In the genomic region with DNA sequence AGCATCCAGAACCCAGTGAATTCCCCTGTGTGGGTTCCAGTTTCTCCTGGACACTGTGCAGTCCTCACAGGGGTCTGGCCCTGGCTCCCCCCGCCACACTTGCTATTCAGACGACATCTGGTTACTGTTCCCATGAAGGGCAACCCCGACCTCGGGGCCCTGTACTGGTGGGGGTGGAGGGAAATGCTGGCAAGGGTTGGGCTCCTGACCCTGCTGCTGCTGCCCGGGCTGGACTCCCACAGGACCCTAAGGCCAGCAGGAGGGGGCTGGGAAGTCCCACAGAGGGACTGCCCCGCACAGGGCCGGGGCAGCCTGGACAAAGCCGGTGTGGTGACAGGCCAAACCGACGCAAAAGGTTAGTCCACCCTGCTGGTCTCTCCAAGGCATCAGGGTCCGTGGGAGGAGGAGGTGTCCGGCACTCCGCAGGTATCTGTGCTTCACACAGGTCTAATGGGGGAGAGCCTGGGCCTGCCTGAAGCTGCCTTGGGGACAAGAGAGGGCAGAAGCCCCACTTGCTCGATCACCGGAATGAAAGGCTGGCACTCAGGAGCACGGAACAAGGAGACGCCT, we compare ENCODE assay signal across 19 cellular contexts. TPM values are rescaled to one million over a fixed set of nuclear protein-coding genes. Genes with fewer than 3 reads are reported as not detected.
A peak's percentile ranks its signal among the peaks of the same experiment; 100 is the strongest.
DNase-seq lines count a peak whose midpoint lies in the region; ATAC-seq lines count a peak whose summit lies in the region.
"Had no signal": no experiment of that assay in that cellular context is flagged by ENCODE, and none has a peak within 500 bp of the region (broad histone marks: within the 10 kb centered on the region; RNA-seq: fewer than 3 reads in every experiment).

No MANE protein-coding gene starts in this region.

- H3K9me3 ChIP-seq in trophoblast cell (ENCODE audit: insufficient read depth, low read depth, low read length), result peaks cover 16% of the 10 kb centered on the region
- H3K9me3 ChIP-seq in aorta (ENCODE audit: control insufficient read depth, low read length), result no peaks in the 10 kb centered on the region
- H3K9me3 ChIP-seq: gastrocnemius medialis had no signal

- H2AK5ac ChIP-seq in trophoblast cell (ENCODE audit: low read length), result peak overlapping the region; percentile 52

- peak overlapping the region; percentile 23 for H4K8ac ChIP-seq in trophoblast cell (ENCODE audit: low read depth, low read length)

- no CpG with 5 or more reads among the region's 17 CpGs for WGBS in trophoblast cell (ENCODE audit: extremely low coverage, insufficient coverage, insufficient read length)
- 33 to 37% methylated on average over 17 of the region's 17 CpGs for WGBS in aorta, 2 donors

- H3K23ac ChIP-seq in trophoblast cell (ENCODE audit: low read length), result no peak overlapping the region

- H2AFZ ChIP-seq in trophoblast cell (ENCODE audit: insufficient read depth, low read length, poor library complexity), result no peak overlapping the region

- H4K12ac ChIP-seq in trophoblast cell (ENCODE audit: low read depth, low read length), result no peak overlapping the region

- H3K27ac ChIP-seq in trophoblast cell (ENCODE audit: low read depth, low read length), result no peak overlapping the region
- H3K27ac ChIP-seq in aorta (ENCODE audit: low read depth in 1 of 2, low read length in 2 of 2), result no peak overlapping the region
- H3K27ac ChIP-seq: epithelial cell of prostate, gastrocnemius medialis had no signal

- H3K36me3 ChIP-seq in trophoblast cell (ENCODE audit: control insufficient read depth in 1 of 2, insufficient read depth in 2 of 2, low read length in 2 of 2), result no peaks in the 10 kb centered on the region
- H3K36me3 ChIP-seq in aorta (ENCODE audit: control insufficient read depth in 1 of 2, insufficient read depth in 2 of 2, low read length in 1 of 2), result no peaks in the 10 kb centered on the region
- H3K36me3 ChIP-seq: gastrocnemius medialis had no signal

- intact Hi-C loops in left cardiac atrium (cut with DNase I), result no loop called here
- intact Hi-C loops in left ventricle myocardium superior (cut with micrococcal nuclease), result no loop called here
- intact Hi-C loops in aorta (cut with DNase I), result no loop called here

- peaks cover 19% of the 10 kb centered on the region for H3K79me1 ChIP-seq in trophoblast cell (ENCODE audit: low read length)

- peak overlapping the region; percentile 68 for H3K14ac ChIP-seq in trophoblast cell (ENCODE audit: low read length)

- H4K91ac ChIP-seq in trophoblast cell (ENCODE audit: low read depth, low read length), result peak overlapping the region; percentile 79

- H3K18ac ChIP-seq in trophoblast cell (ENCODE audit: low read length), result peak overlapping the region; percentile 21

- ATAC-seq in left cardiac atrium (peak; percentile 7 to 31), left ventricle myocardium superior (no peak), left lobe of liver (no peak), aorta (ENCODE audit: low FRiP score) (peak; percentile 37)

- no peak overlapping the region for H3K9ac ChIP-seq in trophoblast cell (ENCODE audit: low read length)

- no peak overlapping the region for H3K4me2 ChIP-seq in trophoblast cell (ENCODE audit: low read length)

- H3K27me3 ChIP-seq in trophoblast cell (ENCODE audit: insufficient read depth, low read length) (no peaks in the 10 kb centered on the region), aorta (ENCODE audit: control insufficient read depth in 1 of 2, insufficient read depth in 2 of 2, low read length in 1 of 2) (no peaks in the 10 kb centered on the region)
- H3K27me3 ChIP-seq: gastrocnemius medialis had no signal

- H2BK5ac ChIP-seq in trophoblast cell (ENCODE audit: low read depth, low read length, poor library complexity), result peak overlapping the region; percentile 18

- peaks cover 9 to 18% of the 10 kb centered on the region in 2 experiments for H3K4me1 ChIP-seq in trophoblast cell (ENCODE audit: control insufficient read depth in 1 of 2, insufficient read depth in 2 of 2, low read length in 2 of 2)
- no peaks in the 10 kb centered on the region for H3K4me1 ChIP-seq in aorta (ENCODE audit: control insufficient read depth in 1 of 2, insufficient read depth in 2 of 2, low read length in 2 of 2)

- H3K4ac ChIP-seq in trophoblast cell (ENCODE audit: low read depth, low read length), result no peak overlapping the region

- peak overlapping the region; percentile 9 for H2BK120ac ChIP-seq in trophoblast cell (ENCODE audit: insufficient read depth, low read length, poor library complexity)

- no peak for DNase-seq in left cardiac atrium
- DNase-seq in left ventricle myocardium superior, result no peak
- peak; percentile 36 for DNase-seq in left lobe of liver (ENCODE audit: low spot score)
- DNase-seq in trophoblast cell, result no peak
- no peak for DNase-seq in aorta
- DNase-seq in stimulated activated CD4-positive, alpha-beta T cell treated with anti-CD3 and anti-CD28 coated beads, Interleukin-1b, Interleukin-23, amount 100 ng/mL, for 48 hours, result no peak
- DNase-seq in stimulated activated naive CD4-positive, alpha-beta T cell treated with Interleukin-2 at 50 U/mL for 16 hours (lab: John Stamatoyannopoulos, UW), result no peak
- DNase-seq in activated naive CD4-positive, alpha-beta T cell treated with anti-CD3 and anti-CD28 coated beads, Interleukin-2, amount 50 U/mL, for 16 hours, result no peak
- DNase-seq: ACHN; activated B cell treated with CpG ODN at 0.5 μM for 24 hours; CD4-positive, CD25-positive, alpha-beta regulatory T cell; gastrocnemius medialis; NCI-H1048; NK-92 treated with Interleukin-12 subunit alpha and Interleukin-12 subunit beta, amount 100 ng/mL, for 24 hours; nucleus accumbens; small intestine had no signal

- peak overlapping the region; percentile 85 for H2BK12ac ChIP-seq in trophoblast cell (ENCODE audit: low read length)

- H3K4me3 ChIP-seq in trophoblast cell (ENCODE audit: low read depth, low read length), result no peak overlapping the region
- no peak overlapping the region for H3K4me3 ChIP-seq in aorta (ENCODE audit: low read length in 2 of 2)
- H3K4me3 ChIP-seq: gastrocnemius medialis had no signal

- no peaks in the 10 kb centered on the region for H3K79me2 ChIP-seq in trophoblast cell (ENCODE audit: control insufficient read depth, insufficient read depth, low read length, poor library complexity)

RNA-seq across cellular contexts. Expression of gene CPA1, which starts 0.7 kb away (rescaled TPM):
- under 1 TPM; 0.29 TPM for total RNA-seq in left cardiac atrium
- total RNA-seq in left ventricle myocardium superior, result not detected
- 16.8 TPM for total RNA-seq in left lobe of liver
- polyA plus RNA-seq in trophoblast cell (2013), result 0.14 TPM in 2 replicates
- 1 to 10 TPM; 3.6 to 5.9 TPM for total RNA-seq in aorta
- 1 to 10 TPM; 6.5 to 9.4 TPM for polyA plus RNA-seq in aorta
- total RNA-seq: activated B cell treated with CpG ODN at 0.5 μM for 24 hours; astrocyte; CD4-positive, CD25-positive, alpha-beta regulatory T cell; gastrocnemius medialis; lung microvascular endothelial cell had no signal

RNA-seq across cellular contexts. Expression of gene CPA5, which starts 35.0 kb away (rescaled TPM):
- not detected for total RNA-seq in left cardiac atrium
- not detected for total RNA-seq in left ventricle myocardium superior
- not detected for total RNA-seq in left lobe of liver
- polyA plus RNA-seq in trophoblast cell (2013), result 0.07 and 0.32 TPM in 2 replicates
- not detected for total RNA-seq in aorta
- polyA plus RNA-seq in aorta, result not detected
- total RNA-seq: activated B cell treated with CpG ODN at 0.5 μM for 24 hours, astrocyte, gastrocnemius medialis, lung microvascular endothelial cell had no signal

Comparison
In these comparisons a context has a peak if more than half of its experiments do, and no peak if none do; other contexts are left out.
1. ATAC-seq: peak in left cardiac atrium (2 of 2) and aorta (single experiment); none in left ventricle myocardium superior (single experiment) and left lobe of liver (single experiment).